Comparison of ENCODE assay signal across 8 cellular contexts in the genomic region with DNA sequence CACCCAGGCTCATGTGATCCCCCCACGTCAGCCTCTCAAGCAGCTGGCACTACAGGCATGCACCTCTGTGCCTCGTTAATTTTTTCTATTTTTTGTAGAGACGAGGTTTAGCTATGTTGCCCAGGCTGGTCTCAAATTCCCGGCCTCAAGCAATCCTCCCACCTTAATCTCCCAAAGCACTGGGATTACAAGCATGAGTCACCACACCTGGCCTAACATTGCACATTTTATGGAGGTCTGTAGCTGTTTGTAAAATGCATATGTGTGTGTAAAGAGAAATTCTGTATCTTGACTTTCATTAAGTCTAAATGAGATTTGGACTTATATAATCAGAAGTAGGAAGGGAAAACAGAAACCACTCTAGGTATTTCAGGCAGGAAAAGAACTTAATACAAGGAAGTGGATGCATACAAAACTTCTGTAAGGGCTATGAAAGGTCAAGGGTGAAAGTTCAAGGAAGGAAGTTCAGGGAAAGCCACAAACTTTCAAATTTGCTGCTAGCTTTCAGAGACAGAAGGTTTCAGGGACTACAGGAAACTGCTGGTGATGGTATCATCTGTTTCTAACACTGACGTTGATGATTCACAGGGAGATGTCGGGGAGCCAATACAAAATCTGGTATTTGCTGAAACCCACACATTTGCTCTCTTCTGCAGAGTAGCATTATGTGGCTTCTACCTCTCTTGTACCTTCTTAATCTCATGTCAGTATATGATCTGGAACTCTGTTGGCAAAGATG.
A peak's percentile ranks its signal among the peaks of the same experiment; 100 is the strongest.
DNase-seq lines count a peak whose midpoint lies in the region; ATAC-seq and TF ChIP-seq lines count a peak whose summit lies in the region.

No MANE protein-coding gene starts in this region.

- POLR2A ChIA-PET in activated CD4-positive, alpha-beta memory T cell treated with anti-CD3 and anti-CD28 coated beads for 36 hours (lab: Charles Lee): interaction anchor here (0.9 to 1.6 kb wide), 2 partner anchors 10 to 122 kb away, joined by 3 to 12 read pairs; no protein-coding TSS in a partner anchor

- peak; percentile 85 for ATAC-seq in HG03460 (IDR thresholded peaks at IDR 0.05; ENCODE audit: unreplicated experiment)

- no peak overlapping the region for H3K27ac Mint-ChIP-seq in activated CD4-positive, alpha-beta memory T cell treated with anti-CD3 and anti-CD28 coated beads for 36 hours

- H3K36me3 Mint-ChIP-seq in activated CD4-positive, alpha-beta memory T cell treated with anti-CD3 and anti-CD28 coated beads for 36 hours: no peaks in the 10 kb centered on the region

- no peaks in the 10 kb centered on the region for H3K27me3 Mint-ChIP-seq in activated CD4-positive, alpha-beta memory T cell treated with anti-CD3 and anti-CD28 coated beads for 36 hours

- no peak overlapping the region for H3K4me3 Mint-ChIP-seq in activated CD4-positive, alpha-beta memory T cell treated with anti-CD3 and anti-CD28 coated beads for 36 hours

- H3K4me1 Mint-ChIP-seq in activated CD4-positive, alpha-beta memory T cell treated with anti-CD3 and anti-CD28 coated beads for 36 hours (ENCODE audit: low read depth): peaks cover 42% of the 10 kb centered on the region

- H3K9me3 Mint-ChIP-seq in activated CD4-positive, alpha-beta memory T cell treated with anti-CD3 and anti-CD28 coated beads for 36 hours: no peaks in the 10 kb centered on the region

- intact Hi-C loops in activated CD4-positive, alpha-beta memory T cell treated with anti-CD3 and anti-CD28 coated beads for 36 hours (cut with micrococcal nuclease): loop anchor here (1.0 to 2.0 kb wide), 4 partner anchors 9 to 80 kb away; no protein-coding TSS in a partner anchor

- DNase-seq in ELF-1 (ENCODE audit: low read depth, low spot score) (peak; percentile 29), GM20000 (ENCODE audit: low spot score) (peak; percentile 38), myocyte (ENCODE audit: low read depth) (peak; percentile 40), substantia nigra (lab: John Stamatoyannopoulos, UW) (no peak), DMS 273 (lab: John Stamatoyannopoulos, UW; ENCODE audit: unreplicated experiment) (no peak), NCI-H1436 treated with DMSO at 0.1 percent for 48 hours (lab: John Stamatoyannopoulos, UW) (no peak)
- peak; percentile 35 for DNase-seq in activated CD4-positive, alpha-beta memory T cell treated with anti-CD3 and anti-CD28 coated beads for 36 hours

- H3K27ac ChIP-seq in substantia nigra (ENCODE audit: low read depth, low read length, poor library complexity, severe bottlenecking): no peak overlapping the region

- CTCF ChIA-PET in activated CD4-positive, alpha-beta memory T cell treated with anti-CD3 and anti-CD28 coated beads for 36 hours (lab: Charles Lee): interaction anchor here (2.3 kb wide), 1 partner anchor 138 kb away, joined by 15 read pairs; no protein-coding TSS in a partner anchor

- no peak for TF ChIP-seq CTCF in GM20000 (IDR thresholded peaks at IDR 0.05; ENCODE audit: extremely low read depth, missing control alignments)

Comparison
In these comparisons a context has a peak if more than half of its experiments do, and no peak if none do; other contexts are left out.
1. DNase-seq: peak in ELF-1 (single experiment), GM20000 (single experiment), activated CD4-positive, alpha-beta memory T cell treated with anti-CD3 and anti-CD28 coated beads for 36 hours (single experiment) and myocyte (single experiment); none in substantia nigra (0 of 49), DMS 273 (single experiment) and NCI-H1436 treated with DMSO at 0.1 percent for 48 hours (single experiment).